In the genomic region with DNA sequence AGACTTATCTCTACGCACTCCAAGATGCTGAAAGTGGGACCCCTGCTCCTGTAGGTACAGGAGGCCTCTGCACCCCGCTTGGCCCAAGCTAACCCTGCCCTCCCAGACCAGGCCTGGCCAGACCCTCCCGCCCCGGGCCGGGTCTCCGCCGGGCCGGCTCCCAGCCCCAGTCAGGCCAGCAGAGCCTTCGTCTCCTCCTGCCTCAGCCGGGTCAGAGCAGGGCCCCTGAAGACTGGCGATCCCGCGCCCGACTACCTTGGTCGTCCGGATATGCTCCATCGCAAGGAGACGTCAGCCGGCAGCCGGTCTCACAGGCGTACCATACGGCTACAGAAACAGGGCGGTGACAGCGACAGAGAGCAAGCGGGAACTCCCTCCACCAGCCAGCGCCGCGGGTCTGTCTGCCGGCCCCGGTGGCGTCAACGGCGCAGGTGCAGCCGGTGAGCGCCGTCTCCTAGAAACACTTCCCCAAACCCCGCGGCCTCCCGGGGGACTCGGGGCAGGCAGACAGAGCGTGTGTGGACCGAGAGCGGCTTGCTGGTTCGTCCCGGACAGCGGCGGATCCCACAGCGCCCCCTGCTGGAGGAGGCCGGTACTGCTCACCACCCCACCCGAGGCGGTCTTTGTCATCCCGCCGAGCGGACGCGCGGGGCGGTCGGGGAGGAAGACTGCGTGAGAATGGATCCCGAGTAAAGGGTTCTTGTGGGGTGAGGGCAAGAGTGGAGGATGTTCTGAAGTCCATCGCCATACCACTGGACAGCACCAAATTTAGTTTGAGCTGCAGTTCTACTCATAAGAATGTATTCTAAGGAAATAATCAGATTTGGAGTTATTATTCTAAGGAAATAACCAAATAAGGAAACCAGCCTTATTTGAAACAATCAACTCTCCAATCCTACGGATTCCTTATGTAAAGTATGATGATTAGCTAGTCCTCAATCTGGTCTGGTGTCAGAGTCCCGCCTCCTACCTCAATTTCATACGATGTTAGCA, we compare ENCODE assay signal across 8 cellular contexts. TPM values are rescaled to one million over a fixed set of nuclear protein-coding genes. Genes with fewer than 3 reads are reported as not detected.
DNase-seq lines count a peak whose midpoint lies in the region; ATAC-seq, FAIRE-seq and TF ChIP-seq lines count a peak whose summit lies in the region.

A gene (minus strand): TSS at position 520 of the 993 bp plus-strand sequence. CDS start 241 bp downstream, at position 279.

- H3K4me3 ChIP-seq in pancreas, result peak within 1 kb of the TSS; percentile 69 to 95 (median 90)
- H3K4me3 ChIP-seq in tibial artery, result peak within 1 kb of the TSS; percentile 91 to 94

- H3K36me3 ChIP-seq in pancreas, result no peaks in the 10 kb centered on the region
- H3K36me3 ChIP-seq in tibial artery, result no peaks in the 10 kb centered on the region

- no peaks in the 10 kb centered on the region for H3K9me3 ChIP-seq in pancreas
- no peaks in the 10 kb centered on the region for H3K9me3 ChIP-seq in tibial artery

- peak within 1 kb of the TSS; percentile 93 for H3K27ac Mint-ChIP-seq in activated naive CD8-positive, alpha-beta T cell treated with anti-CD3 and anti-CD28 coated beads for 36 hours
- peak within 1 kb of the TSS; percentile 98 for H3K27ac Mint-ChIP-seq in glutamatergic neuron (ENCODE audit: unreplicated experiment)

- no peaks in the 10 kb centered on the region for H3K27me3 ChIP-seq in pancreas
- no peaks in the 10 kb centered on the region for H3K27me3 ChIP-seq in tibial artery

- TF ChIP-seq POLR2A in GM10847 (IDR thresholded peaks at IDR 0.05; ENCODE audit: extremely low read depth, insufficient read length), result peak; percentile 66

- intact Hi-C loops in pancreas (cut with DNase I), result no loop called here
- intact Hi-C loops in tibial artery (cut with DNase I; ENCODE audit: low total_unique reads), result no loop called here

- TF ChIP-seq CTCF in glutamatergic neuron (IDR thresholded peaks at IDR 0.05; ENCODE audit: partially characterized antibody, unreplicated experiment) (peak; percentile 100), pancreas (IDR thresholded peaks at IDR 0.05) (peak; percentile 99 to 100 (median 100)), tibial artery (IDR thresholded peaks at IDR 0.05) (peak; percentile 99 to 100)

- H3K4me1 ChIP-seq in pancreas (peaks cover 0 to 11% (median 5%) of the 10 kb centered on the region in 3 donors), tibial artery (peaks cover 0 to 17% (median 9%) of the 10 kb centered on the region in 4 donors)

- H3K27ac ChIP-seq in pancreas (peak within 1 kb of the TSS; percentile 51 to 91 (median 83)), tibial artery (peak within 1 kb of the TSS; percentile 87 to 91)

- peaks cover 28% of the 10 kb centered on the region for H3K4me1 Mint-ChIP-seq in activated naive CD8-positive, alpha-beta T cell treated with anti-CD3 and anti-CD28 coated beads for 36 hours
- peaks cover 46% of the 10 kb centered on the region for H3K4me1 Mint-ChIP-seq in glutamatergic neuron (ENCODE audit: low read depth, unreplicated experiment)

- WGBS in pancreas, 2 donors, result 2 to 3% methylated on average over 65 of the region's 65 CpGs

- H3K36me3 Mint-ChIP-seq in activated naive CD8-positive, alpha-beta T cell treated with anti-CD3 and anti-CD28 coated beads for 36 hours, result peaks cover 9% of the 10 kb centered on the region
- no peaks in the 10 kb centered on the region for H3K36me3 Mint-ChIP-seq in glutamatergic neuron (ENCODE audit: unreplicated experiment)

- peak; percentile 20 for FAIRE-seq in pancreas (lab: Jason Lieb, UNC)

- ATAC-seq in HG02588 (IDR thresholded peaks at IDR 0.05; ENCODE audit: unreplicated experiment) (peak; percentile 99), pancreas (peak; percentile 96 to 99 (median 98))

- no peaks in the 10 kb centered on the region for H3K9me3 Mint-ChIP-seq in activated naive CD8-positive, alpha-beta T cell treated with anti-CD3 and anti-CD28 coated beads for 36 hours
- peaks cover 21% of the 10 kb centered on the region for H3K9me3 Mint-ChIP-seq in glutamatergic neuron (ENCODE audit: unreplicated experiment)

- peak within 1 kb of the TSS; percentile 94 for H3K4me3 Mint-ChIP-seq in activated naive CD8-positive, alpha-beta T cell treated with anti-CD3 and anti-CD28 coated beads for 36 hours
- peak within 1 kb of the TSS; percentile 96 for H3K4me3 Mint-ChIP-seq in glutamatergic neuron (ENCODE audit: unreplicated experiment)

- DNase-seq in NCI-H1092 (lab: John Stamatoyannopoulos, UW), result peak; percentile 91
- DNase-seq in SKM-1 treated with dmso at 0.1 percent for 144 hours (lab: John Stamatoyannopoulos, UW; ENCODE audit: unreplicated experiment), result peak; percentile 79
- peak; percentile 92 for DNase-seq in activated naive CD8-positive, alpha-beta T cell treated with anti-CD3 and anti-CD28 coated beads for 36 hours
- DNase-seq in glutamatergic neuron, result peak; percentile 100
- peak; percentile 89 to 99 (median 92) for DNase-seq in pancreas
- peak; percentile 90 to 95 for DNase-seq in tibial artery

- peaks cover 17% of the 10 kb centered on the region for H3K27me3 Mint-ChIP-seq in activated naive CD8-positive, alpha-beta T cell treated with anti-CD3 and anti-CD28 coated beads for 36 hours
- H3K27me3 Mint-ChIP-seq in glutamatergic neuron (ENCODE audit: unreplicated experiment), result peaks cover 27% of the 10 kb centered on the region

RNA-seq across cellular contexts. Expression of the gene that starts here (rescaled TPM):
- 10 to 100 TPM; 15.6 to 15.8 TPM for total RNA-seq in activated naive CD8-positive, alpha-beta T cell treated with anti-CD3 and anti-CD28 coated beads for 36 hours
- total RNA-seq in glutamatergic neuron (ENCODE audit: unreplicated experiment) (95.3 TPM), pancreas (10 to 100 TPM in 1 of 6 donors, 1 to 10 TPM in 5; 6.4 to 11.2 (median 8.9) TPM)
- polyA plus RNA-seq in pancreas, result 1 to 10 TPM; 3.2 to 6.9 TPM

Comparison
In these comparisons a context has a peak if more than half of its experiments do, and no peak if none do; other contexts are left out.
1. Peak in every context shown above with its lines: DNase-seq, ATAC-seq, H3K4me3 ChIP-seq and H3K27ac ChIP-seq.